Comparison of ENCODE assay signal across 2 cellular contexts in genomic region chr17:63998721-63999679, GRCh38.
TF ChIP-seq lines count a peak whose summit lies in the region.

No MANE protein-coding gene starts in this region.

TF ChIP-seq in A549, 52 proteins besides CTCF, POLR2A, EP300 and RAD21:
- TF ChIP-seq, protein P1, sequence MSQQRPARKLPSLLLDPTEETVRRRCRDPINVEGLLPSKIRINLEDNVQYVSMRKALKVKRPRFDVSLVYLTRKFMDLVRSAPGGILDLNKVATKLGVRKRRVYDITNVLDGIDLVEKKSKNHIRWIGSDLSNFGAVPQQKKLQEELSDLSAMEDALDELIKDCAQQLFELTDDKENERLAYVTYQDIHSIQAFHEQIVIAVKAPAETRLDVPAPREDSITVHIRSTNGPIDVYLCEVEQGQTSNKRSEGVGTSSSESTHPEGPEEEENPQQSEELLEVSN (IDR thresholded peaks at IDR 0.05; ENCODE audit: borderline replicate concordance, low read depth): no peak
- TF ChIP-seq, protein P2, sequence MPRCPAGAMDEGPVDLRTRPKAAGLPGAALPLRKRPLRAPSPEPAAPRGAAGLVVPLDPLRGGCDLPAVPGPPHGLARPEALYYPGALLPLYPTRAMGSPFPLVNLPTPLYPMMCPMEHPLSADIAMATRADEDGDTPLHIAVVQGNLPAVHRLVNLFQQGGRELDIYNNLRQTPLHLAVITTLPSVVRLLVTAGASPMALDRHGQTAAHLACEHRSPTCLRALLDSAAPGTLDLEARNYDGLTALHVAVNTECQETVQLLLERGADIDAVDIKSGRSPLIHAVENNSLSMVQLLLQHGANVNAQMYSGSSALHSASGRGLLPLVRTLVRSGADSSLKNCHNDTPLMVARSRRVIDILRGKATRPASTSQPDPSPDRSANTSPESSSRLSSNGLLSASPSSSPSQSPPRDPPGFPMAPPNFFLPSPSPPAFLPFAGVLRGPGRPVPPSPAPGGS (IDR thresholded peaks at IDR 0.05): no peak
- TF ChIP-seq MAFK (IDR thresholded peaks at IDR 0.05; ENCODE audit: partially characterized antibody) (no peak), MAX (IDR thresholded peaks at IDR 0.05) (no peak), ZC3H11A (IDR thresholded peaks at IDR 0.05) (no peak), EHMT2 (IDR thresholded peaks at IDR 0.05; ENCODE audit: low read depth) (no peak), FOSB (CRISPR knock-in tag; IDR thresholded peaks at IDR 0.05) (no peak), BHLHE40 (IDR thresholded peaks at IDR 0.05; ENCODE audit: low read depth, low read length) (no peak), FOSL2 (IDR thresholded peaks at IDR 0.05) (no peak), FOSL2 (CRISPR knock-in tag; IDR thresholded peaks at IDR 0.05) (no peak), NPAS2 (CRISPR knock-in tag; IDR thresholded peaks at IDR 0.05; ENCODE audit: borderline replicate concordance) (no peak), CHD4 (IDR thresholded peaks at IDR 0.05; ENCODE audit: borderline replicate concordance) (no peak), CBX8 (IDR thresholded peaks at IDR 0.05) (no peak), HOXA7 (CRISPR knock-in tag; IDR thresholded peaks at IDR 0.05) (no peak), ESRRA (IDR thresholded peaks at IDR 0.05; ENCODE audit: borderline replicate concordance, low read length) (no peak), RCOR1 (IDR thresholded peaks at IDR 0.05; ENCODE audit: low read depth, low read length) (no peak), PHF8 (IDR thresholded peaks at IDR 0.05; ENCODE audit: borderline replicate concordance, low read depth) (no peak), POLR2AphosphoS2 (conservative IDR thresholded peaks at IDR 0.05; ENCODE audit: low read length) (no peak)
- TF ChIP-seq, protein P3, sequence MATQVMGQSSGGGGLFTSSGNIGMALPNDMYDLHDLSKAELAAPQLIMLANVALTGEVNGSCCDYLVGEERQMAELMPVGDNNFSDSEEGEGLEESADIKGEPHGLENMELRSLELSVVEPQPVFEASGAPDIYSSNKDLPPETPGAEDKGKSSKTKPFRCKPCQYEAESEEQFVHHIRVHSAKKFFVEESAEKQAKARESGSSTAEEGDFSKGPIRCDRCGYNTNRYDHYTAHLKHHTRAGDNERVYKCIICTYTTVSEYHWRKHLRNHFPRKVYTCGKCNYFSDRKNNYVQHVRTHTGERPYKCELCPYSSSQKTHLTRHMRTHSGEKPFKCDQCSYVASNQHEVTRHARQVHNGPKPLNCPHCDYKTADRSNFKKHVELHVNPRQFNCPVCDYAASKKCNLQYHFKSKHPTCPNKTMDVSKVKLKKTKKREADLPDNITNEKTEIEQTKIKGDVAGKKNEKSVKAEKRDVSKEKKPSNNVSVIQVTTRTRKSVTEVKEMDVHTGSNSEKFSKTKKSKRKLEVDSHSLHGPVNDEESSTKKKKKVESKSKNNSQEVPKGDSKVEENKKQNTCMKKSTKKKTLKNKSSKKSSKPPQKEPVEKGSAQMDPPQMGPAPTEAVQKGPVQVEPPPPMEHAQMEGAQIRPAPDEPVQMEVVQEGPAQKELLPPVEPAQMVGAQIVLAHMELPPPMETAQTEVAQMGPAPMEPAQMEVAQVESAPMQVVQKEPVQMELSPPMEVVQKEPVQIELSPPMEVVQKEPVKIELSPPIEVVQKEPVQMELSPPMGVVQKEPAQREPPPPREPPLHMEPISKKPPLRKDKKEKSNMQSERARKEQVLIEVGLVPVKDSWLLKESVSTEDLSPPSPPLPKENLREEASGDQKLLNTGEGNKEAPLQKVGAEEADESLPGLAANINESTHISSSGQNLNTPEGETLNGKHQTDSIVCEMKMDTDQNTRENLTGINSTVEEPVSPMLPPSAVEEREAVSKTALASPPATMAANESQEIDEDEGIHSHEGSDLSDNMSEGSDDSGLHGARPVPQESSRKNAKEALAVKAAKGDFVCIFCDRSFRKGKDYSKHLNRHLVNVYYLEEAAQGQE (IDR thresholded peaks at IDR 0.05): no peak

TF ChIP-seq in GM12878, 131 proteins besides CTCF, POLR2A, EP300 and RAD21:
- TF ChIP-seq CBX5 (IDR thresholded peaks at IDR 0.05; ENCODE audit: low read depth): no peak
- TF ChIP-seq, protein P4, sequence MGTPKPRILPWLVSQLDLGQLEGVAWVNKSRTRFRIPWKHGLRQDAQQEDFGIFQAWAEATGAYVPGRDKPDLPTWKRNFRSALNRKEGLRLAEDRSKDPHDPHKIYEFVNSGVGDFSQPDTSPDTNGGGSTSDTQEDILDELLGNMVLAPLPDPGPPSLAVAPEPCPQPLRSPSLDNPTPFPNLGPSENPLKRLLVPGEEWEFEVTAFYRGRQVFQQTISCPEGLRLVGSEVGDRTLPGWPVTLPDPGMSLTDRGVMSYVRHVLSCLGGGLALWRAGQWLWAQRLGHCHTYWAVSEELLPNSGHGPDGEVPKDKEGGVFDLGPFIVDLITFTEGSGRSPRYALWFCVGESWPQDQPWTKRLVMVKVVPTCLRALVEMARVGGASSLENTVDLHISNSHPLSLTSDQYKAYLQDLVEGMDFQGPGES (IDR thresholded peaks at IDR 0.05): no peak
- TF ChIP-seq ZNF207 (IDR thresholded peaks at IDR 0.05; ENCODE audit: borderline replicate concordance): no peak
- peak; percentile 1 for TF ChIP-seq SP1 (IDR thresholded peaks at IDR 0.05; ENCODE audit: low read depth, low read length)
- TF ChIP-seq NFIC (IDR thresholded peaks at IDR 0.05; ENCODE audit: low read depth, low read length): peak; percentile 35; the same call in 1 of the 2 replicates
